ENCODE assay signal across 13 cellular contexts in the genomic region with DNA sequence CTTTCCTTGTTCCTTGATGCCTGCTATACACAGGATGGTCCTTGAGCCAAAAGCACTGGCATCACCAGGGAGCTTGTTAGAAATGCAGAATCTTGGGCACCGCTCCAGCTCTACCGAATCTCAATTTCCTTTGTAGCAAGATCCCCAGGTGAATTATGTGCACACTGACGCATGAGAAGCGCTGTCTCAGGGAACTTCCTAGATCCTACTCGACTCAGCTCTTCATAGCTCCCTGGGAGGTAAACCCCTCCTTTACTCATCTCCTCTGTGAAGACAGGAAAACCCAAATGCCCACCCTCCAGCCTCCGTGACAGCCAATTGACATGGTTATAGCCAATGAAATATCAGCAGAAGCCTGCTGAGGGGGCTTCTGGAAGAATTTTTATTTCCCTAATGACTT. TPM values are rescaled to one million over a fixed set of nuclear protein-coding genes. Genes with fewer than 3 reads are reported as not detected.
DNase-seq lines count a peak whose midpoint lies in the region; ATAC-seq and TF ChIP-seq lines count a peak whose summit lies in the region.
"Had no signal": no experiment of that assay in that cellular context is flagged by ENCODE, and none has a peak within 500 bp of the region (broad histone marks: within the 10 kb centered on the region; RNA-seq: fewer than 3 reads in every experiment).

No MANE protein-coding gene starts in this region.

- H3K4me1 Mint-ChIP-seq in brain = peaks cover 64% of the 10 kb centered on the region

- H3F3A ChIP-seq in Loucy (ENCODE audit: low read depth) = no peaks in the 10 kb centered on the region

- H3K9me3 Mint-ChIP-seq in brain = peaks cover 0 to 4% (median 0%) of the 10 kb centered on the region in 5 experiments
- H3K9me3 Mint-ChIP-seq: IgD-negative memory B cell had no signal

- H3K9me3 ChIP-seq in BLaER1 treated with 17β-estradiol and CSF1 and Interleukin-3, amounts not matched to agents 10 nM and 100 nM (replicated peaks in 1 of 11) = no peaks in the 10 kb centered on the region
- no peaks in the 10 kb centered on the region for H3K9me3 ChIP-seq in Loucy (ENCODE audit: insufficient read depth, low read depth, low read length)

- H3K27ac ChIP-seq in BLaER1 treated with 17β-estradiol and CSF1 and Interleukin-3, amounts not matched to agents 10 nM and 100 nM = no peak overlapping the region
- H3K27ac ChIP-seq: brain microvascular endothelial cell, C4-2B had no signal

- H3K4me3 ChIP-seq in BLaER1 treated with 17β-estradiol and CSF1 and Interleukin-3, amounts not matched to agents 10 nM and 100 nM = no peak overlapping the region
- H3K4me3 ChIP-seq in Loucy (ENCODE audit: low read length, poor library complexity, severe bottlenecking) = peak overlapping the region; percentile 39

- no peak for ATAC-seq in HG02981 (IDR thresholded peaks at IDR 0.05; ENCODE audit: unreplicated experiment)
- ATAC-seq in GM18511 (IDR thresholded peaks at IDR 0.05; ENCODE audit: unreplicated experiment) = no peak

- H2AFZ ChIP-seq in Loucy (ENCODE audit: low read length) = no peak overlapping the region

- H3K4me1 ChIP-seq in BLaER1 treated with 17β-estradiol and CSF1 and Interleukin-3, amounts not matched to agents 10 nM and 100 nM = peaks cover 24 to 44% (median 34%) of the 10 kb centered on the region in 10 experiments
- peaks cover 39% of the 10 kb centered on the region for H3K4me1 ChIP-seq in Loucy (ENCODE audit: insufficient read depth, low read length, poor library complexity, severe bottlenecking)

- peak overlapping the region in 3 of 5 experiments; percentile 0 to 54 (median 12) for H3K27ac Mint-ChIP-seq in brain
- H3K27ac Mint-ChIP-seq: IgD-negative memory B cell had no signal

- H3K79me2 ChIP-seq in Loucy (ENCODE audit: insufficient read depth, low read length) = peaks cover 44% of the 10 kb centered on the region

- no peak for TF ChIP-seq CTCF in Loucy (conservative IDR thresholded peaks at IDR 0.05; ENCODE audit: low read length)
- no peak for TF ChIP-seq CTCF in brain (conservative IDR thresholded peaks at IDR 0.05)

- H3K36me3 Mint-ChIP-seq in brain = no peaks in the 10 kb centered on the region
- H3K36me3 Mint-ChIP-seq: IgD-negative memory B cell had no signal

- DNase-seq in medulla oblongata (ENCODE audit: extremely low spot score) (peak; percentile 23), NCI-H82 treated with DMSO at 0.1 percent for 48 hours (lab: John Stamatoyannopoulos, UW; ENCODE audit: unreplicated experiment) (no peak), T-helper 2 cell (no peak)
- DNase-seq: erythroblast, NCI-H1930 had no signal

- H3K27me3 Mint-ChIP-seq in brain = peaks cover 4% of the 10 kb centered on the region
- H3K27me3 Mint-ChIP-seq: IgD-negative memory B cell had no signal

- H3K9ac ChIP-seq in BLaER1 treated with 17β-estradiol and CSF1 and Interleukin-3, amounts not matched to agents 10 nM and 100 nM = no peak overlapping the region
- no peak overlapping the region for H3K9ac ChIP-seq in Loucy (ENCODE audit: low read depth, low read length, poor library complexity, severe bottlenecking)

- H3K4me2 ChIP-seq in BLaER1 treated with 17β-estradiol and CSF1 and Interleukin-3, amounts not matched to agents 10 nM and 100 nM = peak overlapping the region; percentile 12 to 71 (median 56)
- peak overlapping the region; percentile 86 for H3K4me2 ChIP-seq in Loucy (ENCODE audit: low read depth, low read length, poor library complexity, severe bottlenecking)

- peaks cover 25 to 82% (median 57%) of the 10 kb centered on the region in 11 experiments; a peak in 17 of 22 replicates for H4K20me1 ChIP-seq in BLaER1 treated with 17β-estradiol and CSF1 and Interleukin-3, amounts not matched to agents 10 nM and 100 nM
- peaks cover 18% of the 10 kb centered on the region for H4K20me1 ChIP-seq in Loucy (ENCODE audit: insufficient read depth, low read length, poor library complexity, severe bottlenecking)

- no peaks in the 10 kb centered on the region for H3K36me3 ChIP-seq in BLaER1 treated with 17β-estradiol and CSF1 and Interleukin-3, amounts not matched to agents 10 nM and 100 nM
- no peaks in the 10 kb centered on the region for H3K36me3 ChIP-seq in Loucy (ENCODE audit: insufficient read depth, low read length)
- H3K36me3 ChIP-seq: brain microvascular endothelial cell had no signal

- H3K4me3 Mint-ChIP-seq in brain = peak overlapping the region in 4 of 5 experiments; percentile 2 to 98 (median 55)

- no peaks in the 10 kb centered on the region for H3K9me2 ChIP-seq in Loucy (replicated peaks; ENCODE audit: low read depth, low read length)

- no peaks in the 10 kb centered on the region for H3K27me3 ChIP-seq in BLaER1 treated with 17β-estradiol and CSF1 and Interleukin-3, amounts not matched to agents 10 nM and 100 nM
- no peaks in the 10 kb centered on the region for H3K27me3 ChIP-seq in Loucy (ENCODE audit: insufficient read depth, low read length, poor library complexity, severe bottlenecking)
- H3K27me3 ChIP-seq: brain microvascular endothelial cell had no signal

RNA-seq across cellular contexts. Expression of gene USP31, which starts 4.1 kb away (rescaled TPM):
- 4.3 TPM for polyA plus RNA-seq in brain (ENCODE audit: insufficient read depth, low read depth, low replicate concordance)

RNA-seq across cellular contexts. Expression of gene SCNN1G, which starts 37.4 kb away (rescaled TPM):
- polyA plus RNA-seq in brain (ENCODE audit: insufficient read depth, low read depth, low replicate concordance) = not detected
- polyA plus RNA-seq: IgD-negative memory B cell had no signal
